ENCODE assay signal across 8 cellular contexts in the genomic region with DNA sequence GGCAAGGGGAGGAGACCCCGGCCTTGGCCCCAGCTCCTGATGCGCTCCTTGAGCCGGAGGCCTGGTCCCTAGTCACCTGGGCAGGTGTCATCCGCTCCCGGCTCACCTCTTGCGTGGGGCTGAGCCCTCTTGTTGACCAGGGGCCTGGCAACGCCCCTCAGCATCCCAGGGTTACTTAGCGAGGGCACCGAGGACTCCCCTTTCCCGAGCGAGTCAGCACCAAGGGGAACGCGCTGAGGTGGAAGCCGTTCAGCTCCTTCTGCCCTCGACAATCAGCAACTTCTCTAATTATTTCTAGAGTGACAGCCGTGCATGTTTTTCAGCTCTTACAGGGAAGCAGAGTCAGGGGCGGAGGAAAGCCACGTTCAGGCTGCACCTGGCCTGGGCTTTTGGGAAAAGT. TPM values are rescaled to one million over a fixed set of nuclear protein-coding genes. Genes with fewer than 3 reads are reported as not detected.
DNase-seq lines count a peak whose midpoint lies in the region; ATAC-seq and TF ChIP-seq lines count a peak whose summit lies in the region.

No MANE protein-coding gene starts in this region.

- no peaks in the 10 kb centered on the region for H3K79me2 ChIP-seq in OCI-LY1 (ENCODE audit: insufficient read depth, low read length)
- H3K79me2 ChIP-seq in fibroblast of lung (ENCODE audit: control insufficient read depth, insufficient read depth, low read length) = no peaks in the 10 kb centered on the region

- H3F3A ChIP-seq in OCI-LY1 (ENCODE audit: insufficient read depth, low read length) = no peaks in the 10 kb centered on the region

- H4K20me1 ChIP-seq in OCI-LY1 (ENCODE audit: insufficient read depth, low read length) (no peaks in the 10 kb centered on the region), fibroblast of lung (ENCODE audit: control insufficient read depth, extremely low read depth, insufficient read depth, low read length) (no peaks in the 10 kb centered on the region)

- TF ChIP-seq CTCF in GM12864 (IDR thresholded peaks at IDR 0.05; ENCODE audit: low read depth, low read length, missing control alignments) = no peak
- TF ChIP-seq CTCF in OCI-LY1 (IDR thresholded peaks at IDR 0.05; ENCODE audit: low read length) = no peak
- TF ChIP-seq CTCF in fibroblast of lung (conservative IDR thresholded peaks at IDR 0.05 in 1 of 2, IDR thresholded peaks at IDR 0.05 in 1 of 2; ENCODE audit: low read depth in 1 of 2, low read length in 2 of 2) = no peak
- no peak for TF ChIP-seq CTCF in retinal pigment epithelial cell (conservative IDR thresholded peaks at IDR 0.05; ENCODE audit: low read depth, low read length)

- H3K4me3 ChIP-seq in GM12864 (ENCODE audit: low read depth, low read length) (peak overlapping the region; percentile 55), OCI-LY1 (ENCODE audit: low read depth, low read length, poor library complexity, severe bottlenecking) (no peak overlapping the region), fibroblast of lung (replicated peaks in 1 of 4; ENCODE audit: control extremely low read depth in 1 of 4, insufficient read depth in 1 of 4, low read depth in 3 of 4, low read length in 4 of 4) (peak overlapping the region; percentile 47 to 76 (median 70)), retinal pigment epithelial cell (ENCODE audit: low read length) (peak overlapping the region; percentile 56)

- no peaks in the 10 kb centered on the region for H3K9me2 ChIP-seq in OCI-LY1 (ENCODE audit: low read depth, low read length)

- no peaks in the 10 kb centered on the region for H3K36me3 ChIP-seq in OCI-LY1 (ENCODE audit: insufficient read depth, low read length)
- no peaks in the 10 kb centered on the region for H3K36me3 ChIP-seq in fibroblast of lung (ENCODE audit: control insufficient read depth, insufficient read depth, low read length)

- H3K27me3 ChIP-seq in OCI-LY1 (ENCODE audit: insufficient read depth, low read length) (peaks cover 7% of the 10 kb centered on the region; the same call in 1 of the 2 replicates), fibroblast of lung (ENCODE audit: control insufficient read depth, insufficient read depth, low read length) (no peaks in the 10 kb centered on the region)

- ATAC-seq in GM19324 (IDR thresholded peaks at IDR 0.05; ENCODE audit: low FRiP score, unreplicated experiment) (no peak), sciatic nerve (no peak), HG03175 (IDR thresholded peaks at IDR 0.05; ENCODE audit: unreplicated experiment) (no peak)

- H3K4me2 ChIP-seq in OCI-LY1 (ENCODE audit: low read length) (peak overlapping the region; percentile 51; the same call in 1 of the 2 replicates), fibroblast of lung (ENCODE audit: extremely low read depth, insufficient read depth, low read length) (peak overlapping the region; percentile 88)

- DNase-seq in GM12864 (ENCODE audit: low read depth) (no peak), fibroblast of lung (ENCODE audit: low read depth in 2 of 2) (no peak), retinal pigment epithelial cell (ENCODE audit: low read depth) (no peak), epidermal melanocyte (ENCODE audit: insufficient read length, low spot score) (no peak), sciatic nerve (ENCODE audit: low spot score) (no peak)

- H3K9ac ChIP-seq in OCI-LY1 (ENCODE audit: low read length) (no peak overlapping the region), fibroblast of lung (ENCODE audit: insufficient read depth, low read length) (peak overlapping the region; percentile 84)

- no peak overlapping the region for H3K27ac ChIP-seq in OCI-LY1 (ENCODE audit: low read depth, low read length, poor library complexity, severe bottlenecking)
- H3K27ac ChIP-seq in fibroblast of lung (ENCODE audit: insufficient read depth, low read length) = peak overlapping the region; percentile 64

- intact Hi-C loops in sciatic nerve (cut with DNase I) = loop anchor here (10.0 kb wide), 2 partner anchors 284 to 344 kb away; no protein-coding TSS in a partner anchor

- H3K9me3 ChIP-seq in OCI-LY1 (ENCODE audit: low read length) (no peaks in the 10 kb centered on the region), fibroblast of lung (ENCODE audit: control insufficient read depth, insufficient read depth, low read depth, low read length) (no peaks in the 10 kb centered on the region)

- H3K4me1 ChIP-seq in OCI-LY1 (ENCODE audit: insufficient read depth, low read length, severe bottlenecking) (peaks cover 7% of the 10 kb centered on the region), fibroblast of lung (ENCODE audit: control insufficient read depth, extremely low read depth, insufficient read depth, low read length) (peaks cover 9% of the 10 kb centered on the region)

- H2AFZ ChIP-seq in OCI-LY1 (ENCODE audit: low read length) (no peak overlapping the region), fibroblast of lung (ENCODE audit: low read length) (peak overlapping the region; percentile 58)

RNA-seq across cellular contexts. Expression of gene SLC45A1, which starts 0.5 kb away (rescaled TPM):
- 2.3 and 2.6 TPM in 2 replicates for total RNA-seq in fibroblast of lung
- polyA plus RNA-seq in fibroblast of lung = 1.4 and 2.1 TPM in 2 replicates
- polyA plus RNA-seq in fibroblast of lung (2012) = 3.8 and 4.0 TPM in 2 replicates
- polyA minus RNA-seq in fibroblast of lung (ENCODE audit: low replicate concordance) = 6.1 and 8.6 TPM in 2 replicates
- total RNA-seq in sciatic nerve = 2.5 TPM
